ENCODE assay signal across 32 cellular contexts in the genomic region with DNA sequence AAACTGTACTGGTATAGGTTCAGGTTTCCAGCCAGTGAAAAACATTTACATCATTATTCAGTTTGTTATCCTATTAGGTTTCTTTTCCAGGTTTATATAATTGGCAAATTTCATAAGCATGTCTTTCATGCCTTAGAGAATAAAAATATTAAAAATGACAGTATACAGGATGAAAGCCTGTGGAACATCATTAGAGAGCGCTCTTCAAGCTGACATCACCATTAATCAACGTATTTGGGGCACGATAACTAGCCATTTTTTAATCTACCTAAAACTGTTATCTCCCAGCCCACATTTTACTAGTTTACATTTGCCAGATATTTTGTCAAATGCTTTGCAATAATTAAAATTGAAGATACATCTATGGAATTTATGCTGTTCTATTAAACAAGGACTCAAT.
"Had no signal": no experiment of that assay in that cellular context is flagged by ENCODE, and none has a peak within 500 bp of the region (broad histone marks: within the 10 kb centered on the region; RNA-seq: fewer than 3 reads in every experiment).

No MANE protein-coding gene starts in this region.

- H3K27me3 ChIP-seq: adrenal gland, body of pancreas, brain microvascular endothelial cell, breast epithelium had no signal

- H3K36me3 ChIP-seq: adrenal gland, brain microvascular endothelial cell, breast epithelium had no signal

- H3K27ac ChIP-seq: adrenal gland, body of pancreas, brain microvascular endothelial cell, breast epithelium, VCaP had no signal

- H3K4me3 ChIP-seq: adrenal gland, body of pancreas, breast epithelium had no signal

- DNase-seq: activated B cell treated with CpG ODN at 0.5 μM for 24 hours; activated CD4-positive, alpha-beta memory T cell treated with anti-CD3 and anti-CD28 coated beads for 36 hours; activated CD4-positive, alpha-beta T cell treated with anti-CD3 and anti-CD28 coated beads for 4 hours; activated CD4-positive, alpha-beta T cell treated with anti-CD3 and anti-CD28 coated beads, Interleukin-2, amount 10 ng/mL, durations not matched to agents 24 days and 14 days; activated CD4-positive, alpha-beta T cell treated with anti-CD3 and anti-CD28 coated beads, Interleukin-2, amount 50 U/mL, for 1 hour; activated CD4-positive, alpha-beta T cell treated with anti-CD3 and anti-CD28 coated beads, Interleukin-2, amount 50 U/mL, for 4 hours; activated CD4-positive, CD25-positive, alpha-beta regulatory T cell treated with anti-CD3 and anti-CD28 coated beads, Interleukin-2, amount 50 U/mL, for 72 hours; activated CD8-positive, alpha-beta memory T cell treated with anti-CD3 and anti-CD28 coated beads, Interleukin-2, amount 50 U/mL, for 4 hours; activated CD8-positive, alpha-beta T cell treated with anti-CD3 and anti-CD28 coated beads for 36 hours; activated effector memory CD4-positive, alpha-beta T cell treated with anti-CD3 and anti-CD28 coated beads, Interleukin-2, amount 50 U/mL, for 16 hours; activated gamma-delta T cell treated with Interleukin-2 at 50 U/mL for 16 hours; activated naive CD4-positive, alpha-beta T cell; activated naive CD4-positive, alpha-beta T cell treated with anti-CD3 and anti-CD28 coated beads for 36 hours; activated naive CD4-positive, alpha-beta T cell treated with anti-CD3 and anti-CD28 coated beads, Interleukin-2, amount 50 U/mL, for 16 hours; activated naive CD8-positive, alpha-beta T cell treated with anti-CD3 and anti-CD28 coated beads for 36 hours; activated T-cell treated with anti-CD3 and anti-CD28 coated beads for 4 hours; activated T-cell treated with anti-CD3 and anti-CD28 coated beads, Interleukin-2, amount 50 U/mL, for 1 hour; activated T-cell treated with anti-CD3 and anti-CD28 coated beads, Interleukin-2, amount 50 U/mL, for 4 hours; activated T-cell treated with anti-CD3 and anti-CD28 coated beads, Interleukin-2, amount 50 U/mL, for 72 hours; adrenal gland; amniotic stem cell; aorta; body of pancreas; brain microvascular endothelial cell; central memory CD4-positive, alpha-beta T cell; T-helper 1 cell; T-helper 2 cell; T-helper 9 cell had no signal

- ATAC-seq: activated CD8-positive, alpha-beta T cell treated with anti-CD3 and anti-CD28 coated beads for 36 hours; activated naive CD4-positive, alpha-beta T cell treated with anti-CD3 and anti-CD28 coated beads, Interleukin-2, amount 50 U/mL, for 72 hours; activated T-cell treated with anti-CD3 and anti-CD28 coated beads, Interleukin-2, amount 50 U/mL, for 4 hours; activated T-cell treated with anti-CD3 and anti-CD28 coated beads, Interleukin-2, amount 50 U/mL, for 72 hours; activated T-helper 17 cell treated with anti-CD3 and anti-CD28 coated beads, Interleukin-2, amount 50 U/mL, for 72 hours; body of pancreas had no signal

- H3K9me3 ChIP-seq: adrenal gland, body of pancreas, breast epithelium had no signal

- H3K4me1 ChIP-seq: adrenal gland, breast epithelium had no signal
